In genomic region chr14:84298738-84299137, GRCh38 we compare ENCODE assay signal across 14 cellular contexts.
DNase-seq lines count a peak whose midpoint lies in the region; ATAC-seq and TF ChIP-seq lines count a peak whose summit lies in the region.
"Had no signal": no experiment of that assay in that cellular context is flagged by ENCODE, and none has a peak within 500 bp of the region (broad histone marks: within the 10 kb centered on the region; RNA-seq: fewer than 3 reads in every experiment).

No MANE protein-coding gene starts in this region.

- H3K4me3 ChIP-seq in mesodermal cell (ENCODE audit: extremely low read depth, insufficient read depth, low read length, poor library complexity, severe bottlenecking) = no peak overlapping the region
- H3K4me3 ChIP-seq: BLaER1 treated with 17β-estradiol and CSF1 and Interleukin-3, amounts not matched to agents 10 nM and 100 nM had no signal

- peaks cover 21% of the 10 kb centered on the region for H3K4me1 Mint-ChIP-seq in neural crest cell
- H3K4me1 Mint-ChIP-seq: B cell had no signal

- ATAC-seq in HG02885 (IDR thresholded peaks at IDR 0.05; ENCODE audit: poor library complexity, unreplicated experiment) = no peak
- ATAC-seq: CD8-positive, alpha-beta T cell; HepG2 had no signal

- H3K27me3 Mint-ChIP-seq in neural crest cell (ENCODE audit: low read depth) = no peaks in the 10 kb centered on the region
- H3K27me3 Mint-ChIP-seq: B cell had no signal

- H3K36me3 ChIP-seq in mesodermal cell (ENCODE audit: control insufficient read depth, insufficient read depth, low read length) = no peaks in the 10 kb centered on the region
- H3K36me3 ChIP-seq: BLaER1 treated with 17β-estradiol and CSF1 and Interleukin-3, amounts not matched to agents 10 nM and 100 nM had no signal

- H3K27ac Mint-ChIP-seq in neural crest cell (ENCODE audit: unreplicated experiment) = peak overlapping the region; percentile 60
- H3K27ac Mint-ChIP-seq: B cell; CD8-positive, alpha-beta T cell had no signal

- peaks cover 7% of the 10 kb centered on the region for H3K9me3 ChIP-seq in mesodermal cell (ENCODE audit: control insufficient read depth, low read length)

- DNase-seq in SK-N-DZ (ENCODE audit: low spot score) = peak; percentile 71
- DNase-seq in neural crest cell (ENCODE audit: low read depth, low spot score) = no peak
- no peak for DNase-seq in DMS53 treated with DMSO at 0.1 percent for 48 hours (lab: John Stamatoyannopoulos, UW; ENCODE audit: unreplicated experiment)
- DNase-seq in NCI-H748 (lab: John Stamatoyannopoulos, UW; ENCODE audit: unreplicated experiment) = no peak
- no peak for DNase-seq in NCI-H1092 (lab: John Stamatoyannopoulos, UW)
- DNase-seq: Calu3; CD8-positive, alpha-beta T cell; DMS53; H9 had no signal

- H3K9me3 Mint-ChIP-seq in neural crest cell = no peaks in the 10 kb centered on the region
- H3K9me3 Mint-ChIP-seq: H9 had no signal

- no peak for TF ChIP-seq CTCF in neural crest cell (conservative IDR thresholded peaks at IDR 0.05)

- H3K4me1 ChIP-seq in mesodermal cell (ENCODE audit: control insufficient read depth, insufficient read depth, low read length, poor library complexity, severe bottlenecking) = no peaks in the 10 kb centered on the region
- H3K4me1 ChIP-seq: BLaER1 treated with 17β-estradiol and CSF1 and Interleukin-3, amounts not matched to agents 10 nM and 100 nM had no signal

- peak overlapping the region; percentile 10 for H3K27ac ChIP-seq in mesodermal cell (ENCODE audit: low read depth, low read length, severe bottlenecking)
- H3K27ac ChIP-seq: BLaER1 treated with 17β-estradiol and CSF1 and Interleukin-3, amounts not matched to agents 10 nM and 100 nM had no signal

- no peaks in the 10 kb centered on the region for H3K36me3 Mint-ChIP-seq in neural crest cell (ENCODE audit: low read depth)
- H3K36me3 Mint-ChIP-seq: CD8-positive, alpha-beta T cell had no signal

- 45 to 50% methylated on average over 1 of the region's 1 CpG for WGBS in mesodermal cell (ENCODE audit: insufficient coverage in 2 of 2), 2 experiments

- no peak overlapping the region for H3K4me3 Mint-ChIP-seq in neural crest cell
- H3K4me3 Mint-ChIP-seq: B cell; CD8-positive, alpha-beta T cell; H9 had no signal
